Comparison of ENCODE assay signal across 8 cellular contexts in the genomic region with DNA sequence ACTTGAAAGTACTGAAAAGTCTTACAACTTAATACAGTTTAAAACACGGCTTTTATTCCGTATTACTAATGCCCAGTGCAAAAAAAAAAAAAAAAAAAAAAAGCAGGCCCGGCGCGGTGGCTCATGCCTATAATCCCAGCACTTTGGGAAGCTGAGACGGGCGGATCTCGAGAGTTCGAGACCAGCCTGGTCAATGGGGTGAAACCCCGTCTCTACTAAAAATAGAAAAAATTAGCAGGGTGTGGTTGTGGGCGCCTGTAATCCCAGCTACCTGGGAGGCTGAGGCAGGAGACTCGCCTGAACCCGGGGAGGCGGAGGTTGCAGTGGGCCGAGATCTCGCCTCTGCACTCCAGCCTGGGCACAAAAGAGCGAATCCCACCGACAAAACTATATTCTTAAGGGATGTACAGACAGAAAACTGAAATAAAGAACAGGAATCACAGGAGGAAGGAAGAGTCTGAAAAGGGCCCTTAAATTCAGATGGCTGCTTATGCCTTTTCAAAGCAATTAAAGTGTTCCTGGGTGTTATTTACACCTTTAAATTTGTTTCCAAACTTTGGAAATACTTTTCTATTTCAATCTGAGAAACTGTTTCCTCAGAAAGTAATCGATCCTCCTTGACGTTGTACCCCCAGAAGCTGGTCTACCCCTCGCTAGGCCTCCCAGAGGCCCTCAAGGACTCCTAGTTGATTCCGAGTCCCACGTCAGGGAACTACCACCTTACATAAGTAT. TPM values are rescaled to one million over a fixed set of nuclear protein-coding genes. Genes with fewer than 3 reads are reported as not detected.
A peak's percentile ranks its signal among the peaks of the same experiment; 100 is the strongest.
DNase-seq lines count a peak whose midpoint lies in the region; ATAC-seq and TF ChIP-seq lines count a peak whose summit lies in the region.

No MANE protein-coding gene starts in this region.

- H3K4me1 Mint-ChIP-seq in activated T-cell treated with anti-CD3 and anti-CD28 coated beads, Interleukin-2, amount 50 U/mL, for 4 hours (ENCODE audit: low read depth) = peaks cover 40% of the 10 kb centered on the region

- H3K36me3 Mint-ChIP-seq in activated T-cell treated with anti-CD3 and anti-CD28 coated beads, Interleukin-2, amount 50 U/mL, for 4 hours (ENCODE audit: insufficient read depth) = peaks cover 25% of the 10 kb centered on the region

- H3K9me3 Mint-ChIP-seq in activated T-cell treated with anti-CD3 and anti-CD28 coated beads, Interleukin-2, amount 50 U/mL, for 4 hours = no peaks in the 10 kb centered on the region

- TF ChIP-seq CTCF in gastroesophageal sphincter (IDR thresholded peaks at IDR 0.05) = no peak

- H3K27ac ChIP-seq in gastroesophageal sphincter = peak overlapping the region; percentile 94 to 100 (median 98)

- H3K36me3 ChIP-seq in gastroesophageal sphincter = no peaks in the 10 kb centered on the region

- peak overlapping the region; percentile 99 for H3K4me3 Mint-ChIP-seq in activated T-cell treated with anti-CD3 and anti-CD28 coated beads, Interleukin-2, amount 50 U/mL, for 4 hours

- no peaks in the 10 kb centered on the region for H3K9me3 ChIP-seq in gastroesophageal sphincter

- WGBS in gastroesophageal sphincter (ENCODE audit: low coverage in 1 of 2), 2 donors = 0% methylated on average over 7 to 22 of the region's 23 CpGs

- ATAC-seq in Right ventricle myocardium superior (ENCODE audit: poor library complexity) = no peak
- ATAC-seq in activated T-cell treated with anti-CD3 and anti-CD28 coated beads, Interleukin-2, amount 50 U/mL, for 4 hours = no peak
- ATAC-seq in gastroesophageal sphincter = no peak
- ATAC-seq in HG03378 (IDR thresholded peaks at IDR 0.05; ENCODE audit: unreplicated experiment) = no peak
- no peak for ATAC-seq in HG03460 (IDR thresholded peaks at IDR 0.05; ENCODE audit: unreplicated experiment)
- no peak for ATAC-seq in HG02884 (IDR thresholded peaks at IDR 0.05; ENCODE audit: unreplicated experiment)

- intact Hi-C loops in Right ventricle myocardium superior (cut with DNase I) = loop anchor here (10.0 kb wide), 1 partner anchor 67 kb away; no protein-coding TSS in a partner anchor
- intact Hi-C loops in cardiac septum (cut with DNase I) = loop anchor here (2.0 to 10.0 kb wide), 2 partner anchors 67 to 233 kb away; no protein-coding TSS in a partner anchor

- no peak for TF ChIP-seq EP300 in gastroesophageal sphincter (IDR thresholded peaks at IDR 0.05)

- no peaks in the 10 kb centered on the region for H3K27me3 ChIP-seq in gastroesophageal sphincter

- TF ChIP-seq POLR2A in gastroesophageal sphincter (IDR thresholded peaks at IDR 0.05) = no peak

- H3K4me3 ChIP-seq in gastroesophageal sphincter (peak overlapping the region; percentile 61 to 93), skeletal muscle cell (ENCODE audit: low read depth, low read length) (peak overlapping the region; percentile 86)

- DNase-seq in Right ventricle myocardium superior (peak; percentile 47), cardiac septum (ENCODE audit: low spot score) (no peak), skeletal muscle cell (ENCODE audit: low read depth) (no peak)
- peak; percentile 16 for DNase-seq in activated T-cell treated with anti-CD3 and anti-CD28 coated beads, Interleukin-2, amount 50 U/mL, for 4 hours

- H3K27me3 Mint-ChIP-seq in activated T-cell treated with anti-CD3 and anti-CD28 coated beads, Interleukin-2, amount 50 U/mL, for 4 hours (ENCODE audit: low read depth) = no peaks in the 10 kb centered on the region

- H3K4me1 ChIP-seq in gastroesophageal sphincter = peaks cover 0 to 40% (median 10%) of the 10 kb centered on the region in 3 donors

RNA-seq across cellular contexts. Expression of a gene that starts 2.1 kb away (rescaled TPM):
- 35.1 TPM for total RNA-seq in Right ventricle myocardium superior
- total RNA-seq in cardiac septum = 65.7 TPM
- total RNA-seq in activated T-cell treated with anti-CD3 and anti-CD28 coated beads, Interleukin-2, amount 50 U/mL, for 4 hours = 10 to 100 TPM; 49.2 to 71.8 (median 67.4) TPM
- total RNA-seq in gastroesophageal sphincter = 100 to 1,000 TPM in 3 of 4 donors, 10 to 100 TPM in 1; 90.6 to 187 (median 112) TPM

Comparison
In these comparisons a context has a peak if more than half of its experiments do, and no peak if none do; other contexts are left out.
1. DNase-seq: peak in Right ventricle myocardium superior (single experiment) and activated T-cell treated with anti-CD3 and anti-CD28 coated beads, Interleukin-2, amount 50 U/mL, for 4 hours (single experiment); none in cardiac septum (single experiment) and skeletal muscle cell (single experiment).